10 cellular contexts compared by ENCODE assay signal in genomic region chr18:77096936-77097886, GRCh38. TPM values are rescaled to one million over a fixed set of nuclear protein-coding genes. Genes with fewer than 3 reads are reported as not detected.
A peak's percentile ranks its signal among the peaks of the same experiment; 100 is the strongest.
DNase-seq lines count a peak whose midpoint lies in the region; ATAC-seq, FAIRE-seq and TF ChIP-seq lines count a peak whose summit lies in the region.
"Had no signal": no experiment of that assay in that cellular context is flagged by ENCODE, and none has a peak within 500 bp of the region (broad histone marks: within the 10 kb centered on the region; RNA-seq: fewer than 3 reads in every experiment).

No MANE protein-coding gene starts in this region.

- H3K27ac Mint-ChIP-seq in dendritic cell treated with granulocyte-macrophage colony-stimulating factor and Interleukin-4, amounts not matched to agents 40 ng/mL and 50 ng/mL, for 4 days = peak overlapping the region; percentile 63
- H3K27ac Mint-ChIP-seq in nephron progenitor cell (no peak overlapping the region), progenitor cell of endocrine pancreas (no peak overlapping the region)

- TF ChIP-seq POLR2A in GM12892 (IDR thresholded peaks at IDR 0.05; ENCODE audit: low read depth, low read length) = no peak

- intact Hi-C loops in dendritic cell treated with granulocyte-macrophage colony-stimulating factor and Interleukin-4, amounts not matched to agents 40 ng/mL and 50 ng/mL, for 4 days (cut with micrococcal nuclease) = no loop called here
- intact Hi-C loops in sciatic nerve (cut with DNase I) = loop anchor here (10.0 kb wide), 1 partner anchor 108 kb away; no protein-coding TSS in a partner anchor

- DNase-seq in NCI-H2171 treated with DMSO at 0.1 percent for 48 hours (lab: John Stamatoyannopoulos, UW) (peak; percentile 20), NCI-H2171 (lab: John Stamatoyannopoulos, UW) (no peak), NCI-H146 treated with DMSO at 0.1 percent for 48 hours (lab: John Stamatoyannopoulos, UW; ENCODE audit: unreplicated experiment) (peak; percentile 84), sciatic nerve (ENCODE audit: low spot score) (peak; percentile 54), nephron progenitor cell (no peak), GM12892 (ENCODE audit: insufficient read length) (no peak), progenitor cell of endocrine pancreas (ENCODE audit: low spot score, unreplicated experiment) (no peak)
- DNase-seq: 8988T, occipital lobe had no signal

- no peak for ATAC-seq in sciatic nerve

- H3K36me3 Mint-ChIP-seq in dendritic cell treated with granulocyte-macrophage colony-stimulating factor and Interleukin-4, amounts not matched to agents 40 ng/mL and 50 ng/mL, for 4 days (ENCODE audit: low read depth) = peaks cover 91% of the 10 kb centered on the region
- H3K36me3 Mint-ChIP-seq in nephron progenitor cell (ENCODE audit: low read depth) = no peaks in the 10 kb centered on the region
- peaks cover 14% of the 10 kb centered on the region for H3K36me3 Mint-ChIP-seq in progenitor cell of endocrine pancreas (ENCODE audit: insufficient read depth)

- H3K4me3 Mint-ChIP-seq in dendritic cell treated with granulocyte-macrophage colony-stimulating factor and Interleukin-4, amounts not matched to agents 40 ng/mL and 50 ng/mL, for 4 days = no peak overlapping the region
- H3K4me3 Mint-ChIP-seq in nephron progenitor cell (no peak overlapping the region), progenitor cell of endocrine pancreas (ENCODE audit: low read depth) (no peak overlapping the region)

- no peak for FAIRE-seq in GM12892 (lab: Jason Lieb, UNC)

- TF ChIP-seq CTCF in nephron progenitor cell (IDR thresholded peaks at IDR 0.05) = no peak
- no peak for TF ChIP-seq CTCF in progenitor cell of endocrine pancreas (IDR thresholded peaks at IDR 0.05; ENCODE audit: unreplicated experiment)

- H3K4me1 Mint-ChIP-seq in dendritic cell treated with granulocyte-macrophage colony-stimulating factor and Interleukin-4, amounts not matched to agents 40 ng/mL and 50 ng/mL, for 4 days (ENCODE audit: low read depth) = peaks cover 71% of the 10 kb centered on the region
- H3K4me1 Mint-ChIP-seq in nephron progenitor cell (peaks cover 75% of the 10 kb centered on the region), progenitor cell of endocrine pancreas (ENCODE audit: low read depth) (peaks cover 22% of the 10 kb centered on the region)

- H3K9me3 Mint-ChIP-seq in dendritic cell treated with granulocyte-macrophage colony-stimulating factor and Interleukin-4, amounts not matched to agents 40 ng/mL and 50 ng/mL, for 4 days = no peaks in the 10 kb centered on the region
- H3K9me3 Mint-ChIP-seq in nephron progenitor cell (no peaks in the 10 kb centered on the region), progenitor cell of endocrine pancreas (ENCODE audit: low read depth) (no peaks in the 10 kb centered on the region)

- no peaks in the 10 kb centered on the region for H3K27me3 Mint-ChIP-seq in dendritic cell treated with granulocyte-macrophage colony-stimulating factor and Interleukin-4, amounts not matched to agents 40 ng/mL and 50 ng/mL, for 4 days
- peaks cover 37% of the 10 kb centered on the region for H3K27me3 Mint-ChIP-seq in nephron progenitor cell (ENCODE audit: low read depth, poor library complexity)
- no peaks in the 10 kb centered on the region for H3K27me3 Mint-ChIP-seq in progenitor cell of endocrine pancreas

RNA-seq across cellular contexts. Expression of gene MBP, which starts 35.4 kb away (rescaled TPM):
- 2,463 TPM for total RNA-seq in sciatic nerve
- 26.6 TPM for polyA plus RNA-seq in GM12892 (2012; ENCODE audit: missing spikeins)
- 38.4 and 39.0 TPM in 2 replicates for total RNA-seq in progenitor cell of endocrine pancreas

Comparison
In these comparisons a context has a peak if more than half of its experiments do, and no peak if none do; other contexts are left out.
1. DNase-seq: peak in NCI-H2171 treated with DMSO at 0.1 percent for 48 hours (single experiment), NCI-H146 treated with DMSO at 0.1 percent for 48 hours (single experiment) and sciatic nerve (single experiment); none in NCI-H2171 (single experiment), nephron progenitor cell (single experiment), GM12892 (single experiment) and progenitor cell of endocrine pancreas (single experiment).
2. RNA of gene MBP, which starts 35.4 kb away (total RNA-seq): 2,463 TPM in sciatic nerve (single experiment); 38.4 to 39.0 TPM in progenitor cell of endocrine pancreas; every median in the first group is over 10 times any median in the second.